3 cellular contexts compared by ENCODE assay signal in the genomic region with DNA sequence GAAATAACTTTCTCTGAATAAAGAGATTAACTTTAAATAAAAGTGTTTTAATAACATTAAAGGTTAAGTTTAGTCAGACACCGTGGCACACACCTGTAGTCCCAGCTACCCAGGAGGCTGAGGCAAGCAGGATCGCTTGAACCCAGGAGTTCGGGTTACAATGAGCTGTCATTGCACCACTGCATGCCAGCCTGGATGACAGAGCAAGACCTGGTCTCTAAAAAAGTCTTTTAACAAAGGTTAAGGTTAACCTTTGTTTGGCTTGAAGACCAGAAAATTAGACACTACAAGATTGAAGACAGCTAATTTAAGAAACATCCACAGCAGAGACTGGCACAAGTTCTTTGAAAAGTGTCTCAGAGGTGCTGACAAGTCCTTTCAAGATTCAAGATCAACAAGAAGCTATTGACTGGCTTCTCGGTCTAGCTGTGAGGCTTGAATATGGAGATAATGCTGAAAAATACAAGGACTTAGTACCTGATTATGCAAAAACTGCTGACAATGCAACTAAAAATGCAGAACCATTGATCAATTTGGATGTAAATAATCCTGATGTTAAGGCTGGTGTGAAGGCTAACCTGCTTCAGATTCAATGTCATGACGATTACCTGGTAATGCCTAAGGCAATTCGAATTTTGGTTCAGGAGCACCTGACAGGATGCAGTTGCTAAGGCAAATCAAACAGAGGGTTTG.
A peak's percentile ranks its signal among the peaks of the same experiment; 100 is the strongest.
TF ChIP-seq lines count a peak whose summit lies in the region.

No MANE protein-coding gene starts in this region.

TF ChIP-seq in GM23338, 12 proteins besides CTCF, POLR2A, EP300 and RAD21:
- TF ChIP-seq, protein P1, sequence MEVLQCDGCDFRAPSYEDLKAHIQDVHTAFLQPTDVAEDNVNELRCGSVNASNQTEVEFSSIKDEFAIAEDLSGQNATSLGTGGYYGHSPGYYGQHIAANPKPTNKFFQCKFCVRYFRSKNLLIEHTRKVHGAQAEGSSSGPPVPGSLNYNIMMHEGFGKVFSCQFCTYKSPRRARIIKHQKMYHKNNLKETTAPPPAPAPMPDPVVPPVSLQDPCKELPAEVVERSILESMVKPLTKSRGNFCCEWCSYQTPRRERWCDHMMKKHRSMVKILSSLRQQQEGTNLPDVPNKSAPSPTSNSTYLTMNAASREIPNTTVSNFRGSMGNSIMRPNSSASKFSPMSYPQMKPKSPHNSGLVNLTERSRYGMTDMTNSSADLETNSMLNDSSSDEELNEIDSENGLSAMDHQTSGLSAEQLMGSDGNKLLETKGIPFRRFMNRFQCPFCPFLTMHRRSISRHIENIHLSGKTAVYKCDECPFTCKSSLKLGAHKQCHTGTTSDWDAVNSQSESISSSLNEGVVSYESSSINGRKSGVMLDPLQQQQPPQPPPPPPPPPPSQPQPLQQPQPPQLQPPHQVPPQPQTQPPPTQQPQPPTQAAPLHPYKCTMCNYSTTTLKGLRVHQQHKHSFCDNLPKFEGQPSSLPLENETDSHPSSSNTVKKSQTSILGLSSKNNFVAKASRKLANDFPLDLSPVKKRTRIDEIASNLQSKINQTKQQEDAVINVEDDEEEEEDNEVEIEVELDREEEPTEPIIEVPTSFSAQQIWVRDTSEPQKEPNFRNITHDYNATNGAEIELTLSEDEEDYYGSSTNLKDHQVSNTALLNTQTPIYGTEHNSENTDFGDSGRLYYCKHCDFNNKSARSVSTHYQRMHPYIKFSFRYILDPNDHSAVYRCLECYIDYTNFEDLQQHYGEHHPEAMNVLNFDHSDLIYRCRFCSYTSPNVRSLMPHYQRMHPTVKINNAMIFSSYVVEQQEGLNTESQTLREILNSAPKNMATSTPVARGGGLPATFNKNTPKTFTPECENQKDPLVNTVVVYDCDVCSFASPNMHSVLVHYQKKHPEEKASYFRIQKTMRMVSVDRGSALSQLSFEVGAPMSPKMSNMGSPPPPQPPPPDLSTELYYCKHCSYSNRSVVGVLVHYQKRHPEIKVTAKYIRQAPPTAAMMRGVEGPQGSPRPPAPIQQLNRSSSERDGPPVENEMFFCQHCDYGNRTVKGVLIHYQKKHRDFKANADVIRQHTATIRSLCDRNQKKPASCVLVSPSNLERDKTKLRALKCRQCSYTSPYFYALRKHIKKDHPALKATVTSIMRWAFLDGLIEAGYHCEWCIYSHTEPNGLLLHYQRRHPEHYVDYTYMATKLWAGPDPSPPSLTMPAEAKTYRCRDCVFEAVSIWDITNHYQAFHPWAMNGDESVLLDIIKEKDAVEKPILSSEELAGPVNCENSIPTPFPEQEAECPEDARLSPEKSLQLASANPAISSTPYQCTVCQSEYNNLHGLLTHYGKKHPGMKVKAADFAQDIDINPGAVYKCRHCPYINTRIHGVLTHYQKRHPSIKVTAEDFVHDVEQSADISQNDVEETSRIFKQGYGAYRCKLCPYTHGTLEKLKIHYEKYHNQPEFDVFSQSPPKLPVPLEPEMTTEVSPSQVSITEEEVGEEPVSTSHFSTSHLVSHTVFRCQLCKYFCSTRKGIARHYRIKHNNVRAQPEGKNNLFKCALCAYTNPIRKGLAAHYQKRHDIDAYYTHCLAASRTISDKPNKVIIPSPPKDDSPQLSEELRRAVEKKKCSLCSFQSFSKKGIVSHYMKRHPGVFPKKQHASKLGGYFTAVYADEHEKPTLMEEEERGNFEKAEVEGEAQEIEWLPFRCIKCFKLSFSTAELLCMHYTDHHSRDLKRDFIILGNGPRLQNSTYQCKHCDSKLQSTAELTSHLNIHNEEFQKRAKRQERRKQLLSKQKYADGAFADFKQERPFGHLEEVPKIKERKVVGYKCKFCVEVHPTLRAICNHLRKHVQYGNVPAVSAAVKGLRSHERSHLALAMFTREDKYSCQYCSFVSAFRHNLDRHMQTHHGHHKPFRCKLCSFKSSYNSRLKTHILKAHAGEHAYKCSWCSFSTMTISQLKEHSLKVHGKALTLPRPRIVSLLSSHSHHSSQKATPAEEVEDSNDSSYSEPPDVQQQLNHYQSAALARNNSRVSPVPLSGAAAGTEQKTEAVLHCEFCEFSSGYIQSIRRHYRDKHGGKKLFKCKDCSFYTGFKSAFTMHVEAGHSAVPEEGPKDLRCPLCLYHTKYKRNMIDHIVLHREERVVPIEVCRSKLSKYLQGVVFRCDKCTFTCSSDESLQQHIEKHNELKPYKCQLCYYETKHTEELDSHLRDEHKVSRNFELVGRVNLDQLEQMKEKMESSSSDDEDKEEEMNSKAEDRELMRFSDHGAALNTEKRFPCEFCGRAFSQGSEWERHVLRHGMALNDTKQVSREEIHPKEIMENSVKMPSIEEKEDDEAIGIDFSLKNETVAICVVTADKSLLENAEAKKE (CRISPR knock-in tag; IDR thresholded peaks at IDR 0.05) = peak; percentile 68
- TF ChIP-seq CREB1 (CRISPR knock-in tag; IDR thresholded peaks at IDR 0.05; ENCODE audit: low read depth) (peak; percentile 51), POLR2AphosphoS5 (IDR thresholded peaks at IDR 0.05; ENCODE audit: low read depth) (no peak), NANOG (IDR thresholded peaks at IDR 0.05; ENCODE audit: borderline replicate concordance) (peak; percentile 93)

TF ChIP-seq in IMR-90, 13 proteins besides CTCF, POLR2A, EP300 and RAD21:
- peak; percentile 96 for TF ChIP-seq MAFK (IDR thresholded peaks at IDR 0.05; ENCODE audit: low read depth, low read length)
- TF ChIP-seq, protein P2, sequence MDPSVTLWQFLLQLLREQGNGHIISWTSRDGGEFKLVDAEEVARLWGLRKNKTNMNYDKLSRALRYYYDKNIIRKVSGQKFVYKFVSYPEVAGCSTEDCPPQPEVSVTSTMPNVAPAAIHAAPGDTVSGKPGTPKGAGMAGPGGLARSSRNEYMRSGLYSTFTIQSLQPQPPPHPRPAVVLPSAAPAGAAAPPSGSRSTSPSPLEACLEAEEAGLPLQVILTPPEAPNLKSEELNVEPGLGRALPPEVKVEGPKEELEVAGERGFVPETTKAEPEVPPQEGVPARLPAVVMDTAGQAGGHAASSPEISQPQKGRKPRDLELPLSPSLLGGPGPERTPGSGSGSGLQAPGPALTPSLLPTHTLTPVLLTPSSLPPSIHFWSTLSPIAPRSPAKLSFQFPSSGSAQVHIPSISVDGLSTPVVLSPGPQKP (IDR thresholded peaks at IDR 0.05; ENCODE audit: borderline replicate concordance, low read depth, low read length) = no peak

TF ChIP-seq in H1, 55 proteins besides CTCF, POLR2A, EP300 and RAD21 (continues in another document):
- TF ChIP-seq CHD2 (IDR thresholded peaks at IDR 0.05; ENCODE audit: low read length) (no peak), TCF12 (IDR thresholded peaks at IDR 0.05; ENCODE audit: low read depth, low read length) (no peak), SP4 (IDR thresholded peaks at IDR 0.05; ENCODE audit: low read length) (no peak), HDAC2 (IDR thresholded peaks at IDR 0.05; ENCODE audit: borderline replicate concordance in 1 of 2, low read depth in 2 of 2, low read length in 2 of 2) (0 out of 4 replicates have a peak, but pooled peaks of 1 of the 2 experiments have one; percentile 39), ASH2L (IDR thresholded peaks at IDR 0.05; ENCODE audit: low read length) (no peak), JUN (IDR thresholded peaks at IDR 0.05; ENCODE audit: low read depth, low read length) (no peak), RFX5 (IDR thresholded peaks at IDR 0.05; ENCODE audit: borderline replicate concordance, low read depth, low read length) (no peak), POLR2AphosphoS5 (IDR thresholded peaks at IDR 0.05; ENCODE audit: low read depth, low read length) (no peak), TBP (IDR thresholded peaks at IDR 0.05; ENCODE audit: low read depth, low read length) (no peak), ZNF274 (IDR thresholded peaks at IDR 0.05; ENCODE audit: borderline replicate concordance, extremely low read depth, low read length) (no peak), POU5F1 (IDR thresholded peaks at IDR 0.05; ENCODE audit: low read depth, low read length) (peak; percentile 84; the same call in 1 of the 2 replicates), HDAC6 (IDR thresholded peaks at IDR 0.05; ENCODE audit: low read depth, low read length) (no peak), PHF8 (conservative IDR thresholded peaks at IDR 0.05; ENCODE audit: low read depth, low read length) (no peak), RBBP5 (IDR thresholded peaks at IDR 0.05; ENCODE audit: borderline replicate concordance, low read depth, low read length) (no peak), SIN3A (conservative IDR thresholded peaks at IDR 0.05 in 1 of 2, IDR thresholded peaks at IDR 0.05 in 1 of 2; ENCODE audit: low read depth in 1 of 2, low read length in 2 of 2) (peak in 1 of 2 experiments; percentile 59; a peak in 1 of 4 replicates), TAF1 (IDR thresholded peaks at IDR 0.05; ENCODE audit: low read depth, low read length) (no peak), KDM1A (IDR thresholded peaks at IDR 0.05; ENCODE audit: borderline replicate concordance, low read length) (no peak), MAFK (IDR thresholded peaks at IDR 0.05; ENCODE audit: low read depth, low read length) (peak; percentile 98), BACH1 (IDR thresholded peaks at IDR 0.05; ENCODE audit: low read length) (no peak), EZH2 (IDR thresholded peaks at IDR 0.05; ENCODE audit: low read depth, low read length, severe bottlenecking) (no peak), NANOG (IDR thresholded peaks at IDR 0.05; ENCODE audit: insufficient read depth, low read depth, low read length, poor library complexity, severe bottlenecking) (peak; percentile 80), CBX8 (IDR thresholded peaks at IDR 0.05; ENCODE audit: borderline replicate concordance, low read depth, low read length) (no peak), SUZ12 (IDR thresholded peaks at IDR 0.05; ENCODE audit: low read length) (no peak), YY1 (IDR thresholded peaks at IDR 0.05; ENCODE audit: low read depth, low read length) (no peak), CTBP2 (IDR thresholded peaks at IDR 0.05; ENCODE audit: borderline replicate concordance, insufficient read depth, insufficient read length, low read length) (no peak)
- TF ChIP-seq, protein P3, sequence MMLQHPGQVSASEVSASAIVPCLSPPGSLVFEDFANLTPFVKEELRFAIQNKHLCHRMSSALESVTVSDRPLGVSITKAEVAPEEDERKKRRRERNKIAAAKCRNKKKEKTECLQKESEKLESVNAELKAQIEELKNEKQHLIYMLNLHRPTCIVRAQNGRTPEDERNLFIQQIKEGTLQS (IDR thresholded peaks at IDR 0.05; ENCODE audit: insufficient read depth, low read depth, low read length) = no peak
- TF ChIP-seq, protein P4, sequence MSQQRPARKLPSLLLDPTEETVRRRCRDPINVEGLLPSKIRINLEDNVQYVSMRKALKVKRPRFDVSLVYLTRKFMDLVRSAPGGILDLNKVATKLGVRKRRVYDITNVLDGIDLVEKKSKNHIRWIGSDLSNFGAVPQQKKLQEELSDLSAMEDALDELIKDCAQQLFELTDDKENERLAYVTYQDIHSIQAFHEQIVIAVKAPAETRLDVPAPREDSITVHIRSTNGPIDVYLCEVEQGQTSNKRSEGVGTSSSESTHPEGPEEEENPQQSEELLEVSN (IDR thresholded peaks at IDR 0.05) = no peak
- TF ChIP-seq, protein P5, sequence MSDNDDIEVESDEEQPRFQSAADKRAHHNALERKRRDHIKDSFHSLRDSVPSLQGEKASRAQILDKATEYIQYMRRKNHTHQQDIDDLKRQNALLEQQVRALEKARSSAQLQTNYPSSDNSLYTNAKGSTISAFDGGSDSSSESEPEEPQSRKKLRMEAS (IDR thresholded peaks at IDR 0.05) = no peak
